In the genomic region with DNA sequence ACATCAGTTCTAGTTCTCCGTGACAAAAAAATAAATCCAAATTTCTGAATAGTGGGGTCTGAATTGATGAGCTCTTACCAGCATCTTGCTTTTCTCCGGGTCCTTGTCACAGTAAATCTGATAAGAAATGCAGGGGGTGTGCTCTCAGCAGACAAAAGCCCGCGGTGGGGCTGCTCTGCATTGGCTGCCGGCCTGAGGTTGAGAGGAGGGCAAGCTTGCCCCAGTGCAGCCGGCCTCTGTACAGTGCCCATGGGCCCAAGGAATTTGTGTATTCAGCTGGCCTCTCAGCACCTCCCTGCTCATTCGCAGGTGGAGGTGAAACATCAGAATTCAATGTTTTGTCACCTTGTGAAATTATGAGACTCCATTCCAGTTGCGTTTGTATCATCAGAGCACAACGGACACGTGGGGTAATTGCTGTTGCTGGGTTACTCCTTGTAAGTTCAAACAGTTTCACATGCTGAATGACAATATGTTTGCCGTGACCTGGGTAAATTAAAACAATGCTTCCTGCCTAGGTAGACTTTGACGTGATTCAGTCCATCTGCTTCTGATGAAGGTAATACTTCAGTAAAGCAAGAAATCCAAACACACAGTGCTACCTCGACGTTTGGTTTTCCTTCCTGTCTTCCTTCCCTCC, we compare ENCODE assay signal across 1 cellular context.
TF ChIP-seq lines count a peak whose summit lies in the region.

No MANE protein-coding gene starts in this region.

TF ChIP-seq in A549, 52 proteins besides CTCF, POLR2A, EP300 and RAD21 (continued from another document):
- TF ChIP-seq, protein P1, sequence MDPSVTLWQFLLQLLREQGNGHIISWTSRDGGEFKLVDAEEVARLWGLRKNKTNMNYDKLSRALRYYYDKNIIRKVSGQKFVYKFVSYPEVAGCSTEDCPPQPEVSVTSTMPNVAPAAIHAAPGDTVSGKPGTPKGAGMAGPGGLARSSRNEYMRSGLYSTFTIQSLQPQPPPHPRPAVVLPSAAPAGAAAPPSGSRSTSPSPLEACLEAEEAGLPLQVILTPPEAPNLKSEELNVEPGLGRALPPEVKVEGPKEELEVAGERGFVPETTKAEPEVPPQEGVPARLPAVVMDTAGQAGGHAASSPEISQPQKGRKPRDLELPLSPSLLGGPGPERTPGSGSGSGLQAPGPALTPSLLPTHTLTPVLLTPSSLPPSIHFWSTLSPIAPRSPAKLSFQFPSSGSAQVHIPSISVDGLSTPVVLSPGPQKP (IDR thresholded peaks at IDR 0.05; ENCODE audit: low read depth, low read length): no peak
